In genomic region chr12:119247720-119248043, GRCh38 we compare ENCODE assay signal across 28 cellular contexts.
"Had no signal": no experiment of that assay in that cellular context is flagged by ENCODE, and none has a peak within 500 bp of the region (broad histone marks: within the 10 kb centered on the region; RNA-seq: fewer than 3 reads in every experiment).

No MANE protein-coding gene starts in this region.

- H3K27me3 ChIP-seq: body of pancreas, SJSA1 had no signal

- H3K4me1 ChIP-seq: body of pancreas, breast epithelium, SJSA1 had no signal

- H3K4me3 ChIP-seq: body of pancreas, breast epithelium, SJSA1 had no signal

- ATAC-seq: activated CD8-positive, alpha-beta T cell treated with anti-CD3 and anti-CD28 coated beads for 36 hours; activated T-cell treated with anti-CD3 and anti-CD28 coated beads, Interleukin-2, amount 50 U/mL, for 72 hours; activated T-helper 17 cell treated with anti-CD3 and anti-CD28 coated beads, Interleukin-2, amount 50 U/mL, for 72 hours; body of pancreas; PC-3 had no signal

- H3K27ac ChIP-seq: body of pancreas, breast epithelium, RWPE1, SJSA1 had no signal

- H3K9me3 ChIP-seq: body of pancreas, breast epithelium, SK-N-SH had no signal

- H3K36me3 ChIP-seq: breast epithelium, SJSA1 had no signal

- DNase-seq: activated CD4-positive, alpha-beta T cell treated with anti-CD3 and anti-CD28 coated beads, Interleukin-2, amount 10 ng/mL, durations not matched to agents 24 days and 14 days; activated CD4-positive, alpha-beta T cell treated with anti-CD3 and anti-CD28 coated beads, Interleukin-2, amount 50 U/mL, for 4 hours; activated CD8-positive, alpha-beta T cell treated with anti-CD3 and anti-CD28 coated beads for 36 hours; activated effector memory CD4-positive, alpha-beta T cell treated with anti-CD3 and anti-CD28 coated beads, Interleukin-2, amount 50 U/mL, for 16 hours; activated naive CD4-positive, alpha-beta T cell; activated naive CD4-positive, alpha-beta T cell treated with anti-CD3 and anti-CD28 coated beads, Interleukin-2, amount 50 U/mL, for 16 hours; activated naive CD8-positive, alpha-beta T cell treated with anti-CD3 and anti-CD28 coated beads for 36 hours; activated T-cell treated with anti-CD3 and anti-CD28 coated beads, Interleukin-2, amount 50 U/mL, for 1 hour; activated T-cell treated with anti-CD3 and anti-CD28 coated beads, Interleukin-2, amount 50 U/mL, for 72 hours; amniotic stem cell; body of pancreas; Kasumi-1; KG1; MM.1S; MV-4-11; NCI-H1092; NCI-H1436 treated with DMSO at 0.1 percent for 48 hours; NCI-H1694 treated with DMSO at 0.1 percent for 48 hours; NCI-H2029; NCI-H345; NCI-H524 treated with DMSO at 0.1 percent for 48 hours; PC-3; SHP77 treated with DMSO at 0.1 percent for 48 hours; SK-N-SH had no signal
